Comparison of ENCODE assay signal across 21 cellular contexts in genomic region chr12:5493018-5493417, GRCh38.
A peak's percentile ranks its signal among the peaks of the same experiment; 100 is the strongest.
DNase-seq lines count a peak whose midpoint lies in the region; ATAC-seq and TF ChIP-seq lines count a peak whose summit lies in the region.
"Had no signal": no experiment of that assay in that cellular context is flagged by ENCODE, and none has a peak within 500 bp of the region (broad histone marks: within the 10 kb centered on the region; RNA-seq: fewer than 3 reads in every experiment).

No MANE protein-coding gene starts in this region.

- peak overlapping the region; percentile 37 to 50 for H3K27ac ChIP-seq in ascending aorta
- H3K27ac ChIP-seq in naive thymus-derived CD4-positive, alpha-beta T cell (ENCODE audit: low read depth, low read length) = no peak overlapping the region
- H3K27ac ChIP-seq: cardiac muscle cell, psoas muscle, SK-N-MC had no signal

- no peak overlapping the region for H3K27ac Mint-ChIP-seq in naive thymus-derived CD4-positive, alpha-beta T cell
- H3K27ac Mint-ChIP-seq: activated CD8-positive, alpha-beta memory T cell treated with anti-CD3 and anti-CD28 coated beads, Interleukin-2, amount 10 ng/mL, durations not matched to agents 7 days and 5 days; activated naive CD4-positive, alpha-beta T cell treated with anti-CD3 and anti-CD28 coated beads, Interleukin-2, amount 10 ng/mL, durations not matched to agents 7 days and 5 days had no signal

- no peaks in the 10 kb centered on the region for H3K36me3 Mint-ChIP-seq in naive thymus-derived CD4-positive, alpha-beta T cell
- H3K36me3 Mint-ChIP-seq: activated CD8-positive, alpha-beta memory T cell treated with anti-CD3 and anti-CD28 coated beads, Interleukin-2, amount 10 ng/mL, durations not matched to agents 7 days and 5 days; activated naive CD4-positive, alpha-beta T cell treated with anti-CD3 and anti-CD28 coated beads, Interleukin-2, amount 10 ng/mL, durations not matched to agents 7 days and 5 days had no signal

- no peak overlapping the region for H3K4me3 Mint-ChIP-seq in naive thymus-derived CD4-positive, alpha-beta T cell
- H3K4me3 Mint-ChIP-seq: activated CD8-positive, alpha-beta memory T cell treated with anti-CD3 and anti-CD28 coated beads, Interleukin-2, amount 10 ng/mL, durations not matched to agents 7 days and 5 days; activated naive CD4-positive, alpha-beta T cell treated with anti-CD3 and anti-CD28 coated beads, Interleukin-2, amount 10 ng/mL, durations not matched to agents 7 days and 5 days had no signal

- intact Hi-C loops in ascending aorta (cut with DNase I) = no loop called here
- intact Hi-C loops in naive thymus-derived CD4-positive, alpha-beta T cell (cut with micrococcal nuclease) = no loop called here

- H3K4me3 ChIP-seq in H7 (ENCODE audit: insufficient read depth, low read depth, low read length) (no peak overlapping the region), ascending aorta (no peak overlapping the region)
- no peak overlapping the region for H3K4me3 ChIP-seq in naive thymus-derived CD4-positive, alpha-beta T cell (ENCODE audit: low read length)
- H3K4me3 ChIP-seq: cardiac muscle cell, psoas muscle, SK-N-MC had no signal

- H3K27me3 ChIP-seq in H7 (ENCODE audit: control insufficient read depth, insufficient read depth, low read length) (no peaks in the 10 kb centered on the region), ascending aorta (no peaks in the 10 kb centered on the region)
- H3K27me3 ChIP-seq in naive thymus-derived CD4-positive, alpha-beta T cell (ENCODE audit: control insufficient read depth in 2 of 2, insufficient read depth in 2 of 2, low read length in 2 of 2) = no peaks in the 10 kb centered on the region
- H3K27me3 ChIP-seq: cardiac muscle cell had no signal

- no peak for ATAC-seq in naive thymus-derived CD4-positive, alpha-beta T cell
- ATAC-seq in HG02852 (IDR thresholded peaks at IDR 0.05; ENCODE audit: unreplicated experiment) = no peak
- ATAC-seq: activated CD8-positive, alpha-beta memory T cell treated with anti-CD3 and anti-CD28 coated beads, Interleukin-2, amount 10 ng/mL, durations not matched to agents 7 days and 5 days; psoas muscle had no signal

- CTCF ChIA-PET in naive thymus-derived CD4-positive, alpha-beta T cell (lab: Charles Lee) = no interaction called here

- peaks cover 0 to 11% (median 7%) of the 10 kb centered on the region in 5 donors for H3K27me3 Mint-ChIP-seq in naive thymus-derived CD4-positive, alpha-beta T cell
- H3K27me3 Mint-ChIP-seq: activated CD8-positive, alpha-beta memory T cell treated with anti-CD3 and anti-CD28 coated beads, Interleukin-2, amount 10 ng/mL, durations not matched to agents 7 days and 5 days had no signal

- H3K9me3 Mint-ChIP-seq in naive thymus-derived CD4-positive, alpha-beta T cell = no peaks in the 10 kb centered on the region
- H3K9me3 Mint-ChIP-seq: activated naive CD4-positive, alpha-beta T cell treated with anti-CD3 and anti-CD28 coated beads, Interleukin-2, amount 10 ng/mL, durations not matched to agents 7 days and 5 days had no signal

- H3K9me3 ChIP-seq in ascending aorta = no peaks in the 10 kb centered on the region
- no peaks in the 10 kb centered on the region for H3K9me3 ChIP-seq in naive thymus-derived CD4-positive, alpha-beta T cell (ENCODE audit: control insufficient read depth in 2 of 3, low read length in 3 of 3)
- H3K9me3 ChIP-seq: psoas muscle had no signal

- DNase-seq in ACHN (peak; percentile 21), H7 (peak; percentile 53), ascending aorta (ENCODE audit: low spot score in 2 of 2) (no peak), left kidney (ENCODE audit: low read depth, low spot score) (peak; percentile 54), AG08396 (ENCODE audit: low spot score) (no peak), medulla oblongata (ENCODE audit: extremely low spot score) (no peak)
- DNase-seq in naive thymus-derived CD4-positive, alpha-beta T cell = no peak
- DNase-seq: activated CD4-positive, alpha-beta T cell treated with anti-CD3 and anti-CD28 coated beads, Interleukin-2, amount 50 U/mL, for 1 hour; activated CD8-positive, alpha-beta memory T cell treated with anti-CD3 and anti-CD28 coated beads, Interleukin-2, amount 10 ng/mL, durations not matched to agents 7 days and 5 days; activated naive CD4-positive, alpha-beta T cell treated with anti-CD3 and anti-CD28 coated beads, Interleukin-2, amount 10 ng/mL, durations not matched to agents 7 days and 5 days; amygdala; DMS 273 treated with DMSO at 0.1 percent for 48 hours; Kasumi-1; kidney; NCI-H1694 treated with DMSO at 0.1 percent for 48 hours; psoas muscle; RPMI8226; stimulated activated CD8-positive, alpha-beta memory T cell treated with anti-CD3 and anti-CD28 coated beads, Interleukin-4, amount 100 ng/mL, for 48 hours had no signal

- H3K4me1 Mint-ChIP-seq in naive thymus-derived CD4-positive, alpha-beta T cell = no peaks in the 10 kb centered on the region
- H3K4me1 Mint-ChIP-seq: activated CD8-positive, alpha-beta memory T cell treated with anti-CD3 and anti-CD28 coated beads, Interleukin-2, amount 10 ng/mL, durations not matched to agents 7 days and 5 days; activated naive CD4-positive, alpha-beta T cell treated with anti-CD3 and anti-CD28 coated beads, Interleukin-2, amount 10 ng/mL, durations not matched to agents 7 days and 5 days had no signal

- TF ChIP-seq CTCF in ascending aorta (IDR thresholded peaks at IDR 0.05) = no peak

- POLR2A ChIA-PET in naive thymus-derived CD4-positive, alpha-beta T cell (lab: Charles Lee) = no interaction called here

- H3K36me3 ChIP-seq in H7 (replicated peaks; ENCODE audit: control insufficient read depth, insufficient read depth, low read length) (no peaks in the 10 kb centered on the region), ascending aorta (peaks cover 5 to 10% of the 10 kb centered on the region in 2 donors)
- no peaks in the 10 kb centered on the region for H3K36me3 ChIP-seq in naive thymus-derived CD4-positive, alpha-beta T cell (ENCODE audit: control insufficient read depth in 2 of 3, insufficient read depth in 3 of 3, low read length in 3 of 3)
- H3K36me3 ChIP-seq: cardiac muscle cell had no signal

- in situ Hi-C loops in ACHN (cut with HindIII; ENCODE audit: low pct_ligation_motif_present, low pct_unique_long_range_greater_than_20kb, low sequenced_read_pairs) = no loop called here

- H3K4me1 ChIP-seq in ascending aorta = peaks cover 11 to 42% of the 10 kb centered on the region in 2 donors
- H3K4me1 ChIP-seq in naive thymus-derived CD4-positive, alpha-beta T cell (ENCODE audit: control insufficient read depth in 2 of 2, insufficient read depth in 2 of 2, low read length in 2 of 2) = no peaks in the 10 kb centered on the region
- H3K4me1 ChIP-seq: psoas muscle had no signal

Comparison
In these comparisons a context has a peak if more than half of its experiments do, and no peak if none do; other contexts are left out.
1. DNase-seq: peak in ACHN (single experiment), H7 (single experiment) and left kidney (single experiment); none in ascending aorta (0 of 2), AG08396 (single experiment), medulla oblongata (single experiment) and naive thymus-derived CD4-positive, alpha-beta T cell (0 of 9).